Comparison of ENCODE assay signal across 8 cellular contexts in the genomic region with DNA sequence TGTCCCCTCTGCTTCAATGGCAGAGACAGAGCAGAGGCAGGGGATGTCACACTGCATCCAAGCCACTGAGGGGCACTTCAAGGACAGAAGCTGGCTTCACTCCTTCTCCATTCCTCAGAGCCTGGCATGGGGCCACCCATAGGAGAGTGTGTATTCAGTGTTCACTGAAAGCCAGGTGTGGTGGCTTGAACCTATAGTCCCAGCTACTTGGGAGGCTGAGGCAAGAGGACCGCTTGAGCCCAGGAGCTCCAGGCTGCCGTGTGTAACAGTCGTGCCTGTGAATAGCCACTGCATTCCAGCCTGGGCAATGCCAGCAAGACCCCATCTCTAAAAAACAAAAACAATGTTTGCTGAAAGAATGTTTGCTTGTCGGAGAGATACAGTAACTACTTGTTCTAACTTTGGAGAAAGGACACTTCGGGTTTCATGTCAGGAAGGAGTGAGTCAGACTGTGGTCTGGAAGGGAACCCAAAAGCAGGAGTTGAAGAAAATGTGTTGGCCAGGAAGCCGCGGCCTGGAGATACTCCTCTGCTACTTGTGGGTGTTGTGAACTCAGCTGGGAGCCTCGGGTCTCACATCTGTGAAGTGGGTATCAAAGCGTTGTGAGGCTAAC. TPM values are rescaled to one million over a fixed set of nuclear protein-coding genes. Genes with fewer than 3 reads are reported as not detected.
DNase-seq lines count a peak whose midpoint lies in the region; ATAC-seq, FAIRE-seq and TF ChIP-seq lines count a peak whose summit lies in the region.

No MANE protein-coding gene starts in this region.

- peak overlapping the region; percentile 97 for H3K27ac Mint-ChIP-seq in CD4-positive, alpha-beta T cell

- H3K9me3 ChIP-seq in CD4-positive, alpha-beta T cell (ENCODE audit: control insufficient read depth, low read length), result no peaks in the 10 kb centered on the region
- no peaks in the 10 kb centered on the region for H3K9me3 ChIP-seq in heart right ventricle

- H3K4me1 Mint-ChIP-seq in CD4-positive, alpha-beta T cell (ENCODE audit: low read depth), result peaks cover 79% of the 10 kb centered on the region

- peak in 8 of 10 experiments; percentile 23 to 60 (median 38) for DNase-seq in CD4-positive, alpha-beta T cell
- DNase-seq in RCC 7860 (ENCODE audit: low spot score), result peak; percentile 62
- DNase-seq in activated T-helper 9 cell treated with anti-CD3 and anti-CD28 coated beads, Interleukin-2, amount 50 U/mL, for 16 hours (ENCODE audit: low read depth), result peak; percentile 48
- DNase-seq in heart right ventricle, result peak; percentile 52 to 75
- peak; percentile 26 for DNase-seq in stimulated activated CD4-positive, alpha-beta T cell treated with anti-CD3 and anti-CD28 coated beads, Interleukin-4, amount 100 ng/mL, for 1 hour
- no peak for DNase-seq in NCI-H526 (lab: John Stamatoyannopoulos, UW)
- DNase-seq in GM19238 (ENCODE audit: insufficient read length, low spot score), result no peak

- 32 to 45% methylated on average over 9 of the region's 9 CpGs for WGBS in heart right ventricle, 2 donors

- no peaks in the 10 kb centered on the region for H3K9me3 Mint-ChIP-seq in CD4-positive, alpha-beta T cell

- peaks cover 64 to 100% (median 97%) of the 10 kb centered on the region in 9 donors for H3K4me1 ChIP-seq in heart right ventricle

- CTCF ChIA-PET in CD4-positive, alpha-beta T cell (lab: Charles Lee), result interaction anchor here (1.3 to 3.5 kb wide), 3 partner anchors 22 to 252 kb away, joined by 3 to 15 read pairs (median 8); a partner anchor contains a TSS

- peak overlapping the region; percentile 28 for H3K4me3 Mint-ChIP-seq in CD4-positive, alpha-beta T cell

- POLR2A ChIA-PET in CD4-positive, alpha-beta T cell (lab: Charles Lee), result interaction anchor here (0.8 to 1.8 kb wide), 4 partner anchors 12 to 162 kb away, joined by 3 to 9 read pairs (median 5); no protein-coding TSS in a partner anchor

- H3K36me3 Mint-ChIP-seq in CD4-positive, alpha-beta T cell (ENCODE audit: low read depth), result peaks cover 45% of the 10 kb centered on the region

- TF ChIP-seq CTCF in CD4-positive, alpha-beta T cell (IDR thresholded peaks at IDR 0.05), result no peak
- no peak for TF ChIP-seq CTCF in heart right ventricle (IDR thresholded peaks at IDR 0.05)

- H3K4me3 ChIP-seq in heart right ventricle, result no peak overlapping the region

- intact Hi-C loops in CD4-positive, alpha-beta T cell (cut with DNase I, micrococcal nuclease), result no loop called here
- intact Hi-C loops in heart right ventricle (cut with DNase I), result loop anchor here in 5 of 10 donors (5.0 to 10.0 kb wide), 3 partner anchors 157 to 167 kb away; a partner anchor contains a TSS

- H3K36me3 ChIP-seq in heart right ventricle, result peaks cover 0 to 12% (median 0%) of the 10 kb centered on the region in 9 donors

- no peaks in the 10 kb centered on the region for H3K27me3 ChIP-seq in CD4-positive, alpha-beta T cell (ENCODE audit: control insufficient read depth, insufficient read depth, low read length)
- no peaks in the 10 kb centered on the region for H3K27me3 ChIP-seq in heart right ventricle

- FAIRE-seq in RCC 7860 (lab: Jason Lieb, UNC), result peak; percentile 81

- H3K27ac ChIP-seq in CD4-positive, alpha-beta T cell (ENCODE audit: low read depth, low read length), result peak overlapping the region; percentile 32
- peak overlapping the region; percentile 41 to 86 (median 74) for H3K27ac ChIP-seq in heart right ventricle

- ATAC-seq in CD4-positive, alpha-beta T cell (ENCODE audit: poor library complexity), result peak; percentile 9
- ATAC-seq in heart right ventricle (peak in 6 of 8 donors; percentile 7 to 40 (median 11)), GM19035 (IDR thresholded peaks at IDR 0.05; ENCODE audit: unreplicated experiment) (no peak)

- no peaks in the 10 kb centered on the region for H3K27me3 Mint-ChIP-seq in CD4-positive, alpha-beta T cell

RNA-seq across cellular contexts. Expression of a gene that starts 43.4 kb away (rescaled TPM):
- 10 to 100 TPM; 26.8 to 31.5 TPM for total RNA-seq in CD4-positive, alpha-beta T cell
- 10 to 100 TPM; 11.7 to 33.0 (median 22.3) TPM for total RNA-seq in heart right ventricle
- 10 to 100 TPM in 1 of 2 donors, 1 to 10 TPM in 1; 6.6 to 14.8 TPM for polyA plus RNA-seq in heart right ventricle

Comparison
In these comparisons a context has a peak if more than half of its experiments do, and no peak if none do; other contexts are left out.
1. DNase-seq: peak in CD4-positive, alpha-beta T cell (8 of 10), RCC 7860 (single experiment), activated T-helper 9 cell treated with anti-CD3 and anti-CD28 coated beads, Interleukin-2, amount 50 U/mL, for 16 hours (single experiment), heart right ventricle (2 of 2) and stimulated activated CD4-positive, alpha-beta T cell treated with anti-CD3 and anti-CD28 coated beads, Interleukin-4, amount 100 ng/mL, for 1 hour (single experiment); none in NCI-H526 (0 of 2) and GM19238 (single experiment).